Comparison of ENCODE assay signal across 8 cellular contexts in genomic region chr1:100249537-100250257, GRCh38. TPM values are rescaled to one million over a fixed set of nuclear protein-coding genes. Genes with fewer than 3 reads are reported as not detected.
A peak's percentile ranks its signal among the peaks of the same experiment; 100 is the strongest.
DNase-seq lines count a peak whose midpoint lies in the region; ATAC-seq and TF ChIP-seq lines count a peak whose summit lies in the region.

Gene DBT (minus strand): TSS chr1:100249834. CDS start chr1:100249820, 14 bp downstream.

- TF ChIP-seq CTCF in colonic mucosa (IDR thresholded peaks at IDR 0.05): no peak

- H3K4me2 ChIP-seq in BLaER1: peak within 1 kb of the TSS; percentile 93

- H3K36me3 ChIP-seq in BLaER1: no peaks in the 10 kb centered on the region
- H3K36me3 ChIP-seq in colonic mucosa: no peaks in the 10 kb centered on the region

- H3K9ac ChIP-seq in BLaER1 (peak within 1 kb of the TSS; percentile 91), colonic mucosa (ENCODE audit: low read depth in 2 of 2, low read length in 2 of 2) (peak within 1 kb of the TSS; percentile 79 to 100)

- H3K9me3 ChIP-seq in BLaER1: no peaks in the 10 kb centered on the region
- no peaks in the 10 kb centered on the region for H3K9me3 ChIP-seq in colonic mucosa

- intact Hi-C loops in colonic mucosa (cut with DNase I) (loop anchor here (10.0 kb wide), 1 partner anchor 105 kb away; the partner anchor contains the start of gene CDC14A), left colon (cut with DNase I, micrococcal nuclease) (no loop called here)

- ATAC-seq in GM19324 (IDR thresholded peaks at IDR 0.05; ENCODE audit: low FRiP score, unreplicated experiment): peak; percentile 100
- peak; percentile 100 for ATAC-seq in HG03460 (IDR thresholded peaks at IDR 0.05; ENCODE audit: unreplicated experiment)
- ATAC-seq in left colon: peak; percentile 100

- peak within 1 kb of the TSS; percentile 90 for H3K4me3 ChIP-seq in BLaER1
- H3K4me3 ChIP-seq in colonic mucosa: peak within 1 kb of the TSS; percentile 67

- H3K4me1 ChIP-seq in BLaER1 (peaks cover 15% of the 10 kb centered on the region), colonic mucosa (peaks cover 10% of the 10 kb centered on the region)

- no peaks in the 10 kb centered on the region for H4K20me1 ChIP-seq in BLaER1

- DNase-seq in NCI-H526 (lab: John Stamatoyannopoulos, UW): peak; percentile 95 to 97
- peak; percentile 95 for DNase-seq in activated CD4-positive, alpha-beta T cell treated with anti-CD3 and anti-CD28 coated beads for 48 hours
- DNase-seq in colonic mucosa: peak; percentile 97
- DNase-seq in left colon: peak; percentile 93 to 97
- DNase-seq in stimulated activated CD4-positive, alpha-beta T cell treated with anti-CD3 and anti-CD28 coated beads, Interleukin-1b, Interleukin-23, amount 100 ng/mL, for 48 hours: peak; percentile 94

- H3K27me3 ChIP-seq in BLaER1 (no peaks in the 10 kb centered on the region), colonic mucosa (no peaks in the 10 kb centered on the region)

- H3K27ac ChIP-seq in BLaER1 (peak within 1 kb of the TSS; percentile 86), colonic mucosa (peak within 1 kb of the TSS; percentile 53)

RNA-seq across cellular contexts. Expression of gene DBT, which starts in this region (rescaled TPM):
- 10 to 100 TPM; 15.5 to 20.3 TPM for total RNA-seq in colonic mucosa
- 10 to 100 TPM; 13.8 to 14.5 TPM for total RNA-seq in left colon

Comparison
In these comparisons a context has a peak if more than half of its experiments do, and no peak if none do; other contexts are left out.
1. Peak in every context shown above with its lines: DNase-seq, ATAC-seq, H3K4me3 ChIP-seq and H3K27ac ChIP-seq.